Comparison of ENCODE assay signal across 12 cellular contexts in genomic region chr10:131732631-131733127, GRCh38.
"Had no signal": no experiment of that assay in that cellular context is flagged by ENCODE, and none has a peak within 500 bp of the region (broad histone marks: within the 10 kb centered on the region; RNA-seq: fewer than 3 reads in every experiment).

No MANE protein-coding gene starts in this region.

- H3K4me2 ChIP-seq: smooth muscle cell had no signal

- H3K27me3 ChIP-seq: colonic mucosa, neutrophil, transverse colon had no signal

- H3K36me3 Mint-ChIP-seq: stimulated activated effector memory CD8-positive, alpha-beta T cell treated with anti-CD3 and anti-CD28 coated beads, Interleukin-12 subunit alpha, Interleukin-12 subunit beta, amount 100 ng/mL, for 72 hours had no signal

- DNase-seq: activated CD4-positive, alpha-beta T cell treated with anti-CD3 and anti-CD28 coated beads, Interleukin-2, amount 50 U/mL, for 4 hours; activated CD4-positive, CD25-positive, alpha-beta regulatory T cell treated with anti-CD3 and anti-CD28 coated beads, Interleukin-2, amount 50 U/mL, for 72 hours; activated gamma-delta T cell treated with Interleukin-2 at 50 U/mL for 16 hours; activated T-cell treated with anti-CD3 and anti-CD28 coated beads, Interleukin-2, amount 50 U/mL, for 4 hours; caudate nucleus; colonic mucosa; T-helper 2 cell; transverse colon had no signal

- H3K9me3 Mint-ChIP-seq: stimulated activated effector memory CD8-positive, alpha-beta T cell treated with anti-CD3 and anti-CD28 coated beads, Interleukin-12 subunit alpha, Interleukin-12 subunit beta, amount 100 ng/mL, for 72 hours had no signal

- H3K36me3 ChIP-seq: colonic mucosa, gastroesophageal sphincter, neutrophil, transverse colon had no signal

- H3K4me1 ChIP-seq: colonic mucosa, gastroesophageal sphincter, transverse colon had no signal

- H3K27ac ChIP-seq: colonic mucosa, gastroesophageal sphincter, neutrophil, transverse colon had no signal

- H3K4me1 Mint-ChIP-seq: stimulated activated effector memory CD8-positive, alpha-beta T cell treated with anti-CD3 and anti-CD28 coated beads, Interleukin-12 subunit alpha, Interleukin-12 subunit beta, amount 100 ng/mL, for 72 hours had no signal

- H3K4me3 Mint-ChIP-seq: activated T-cell treated with anti-CD3 and anti-CD28 coated beads, Interleukin-2, amount 50 U/mL, for 4 hours; stimulated activated effector memory CD8-positive, alpha-beta T cell treated with anti-CD3 and anti-CD28 coated beads, Interleukin-12 subunit alpha, Interleukin-12 subunit beta, amount 100 ng/mL, for 72 hours had no signal

- H3K9me3 ChIP-seq: colonic mucosa, neutrophil, transverse colon had no signal

- ATAC-seq: activated T-cell treated with anti-CD3 and anti-CD28 coated beads, Interleukin-2, amount 50 U/mL, for 4 hours; gastroesophageal sphincter; stimulated activated effector memory CD8-positive, alpha-beta T cell treated with anti-CD3 and anti-CD28 coated beads, Interleukin-12 subunit alpha, Interleukin-12 subunit beta, amount 100 ng/mL, for 72 hours had no signal

- H3K27ac Mint-ChIP-seq: stimulated activated effector memory CD8-positive, alpha-beta T cell treated with anti-CD3 and anti-CD28 coated beads, Interleukin-12 subunit alpha, Interleukin-12 subunit beta, amount 100 ng/mL, for 72 hours had no signal

- H3K4me3 ChIP-seq: colonic mucosa, gastroesophageal sphincter, smooth muscle cell, transverse colon had no signal
